ENCODE assay signal across 8 cellular contexts in genomic region chr16:47586121-47586520, GRCh38.
"Had no signal": no experiment of that assay in that cellular context is flagged by ENCODE, and none has a peak within 500 bp of the region (broad histone marks: within the 10 kb centered on the region; RNA-seq: fewer than 3 reads in every experiment).

No MANE protein-coding gene starts in this region.

- H3K4me3 ChIP-seq: HAP-1 had no signal

- DNase-seq: GOT3, HFFc6, KG1 had no signal

- H3K27me3 Mint-ChIP-seq: IgD-negative memory B cell had no signal

- H3K9me3 ChIP-seq: HAP-1 had no signal

- H3K27ac ChIP-seq: HL-60 had no signal

- FAIRE-seq: HepG2 had no signal

- H3K4me3 Mint-ChIP-seq: HFFc6, IgD-negative memory B cell had no signal

- H3K9me3 Mint-ChIP-seq: HFFc6, IgD-negative memory B cell had no signal

- H3K4me1 ChIP-seq: HAP-1 had no signal

- ATAC-seq: HCT116, HepG2 had no signal

- H3K27ac Mint-ChIP-seq: HFFc6, IgD-negative memory B cell had no signal
